28 cellular contexts compared by ENCODE assay signal in the genomic region with DNA sequence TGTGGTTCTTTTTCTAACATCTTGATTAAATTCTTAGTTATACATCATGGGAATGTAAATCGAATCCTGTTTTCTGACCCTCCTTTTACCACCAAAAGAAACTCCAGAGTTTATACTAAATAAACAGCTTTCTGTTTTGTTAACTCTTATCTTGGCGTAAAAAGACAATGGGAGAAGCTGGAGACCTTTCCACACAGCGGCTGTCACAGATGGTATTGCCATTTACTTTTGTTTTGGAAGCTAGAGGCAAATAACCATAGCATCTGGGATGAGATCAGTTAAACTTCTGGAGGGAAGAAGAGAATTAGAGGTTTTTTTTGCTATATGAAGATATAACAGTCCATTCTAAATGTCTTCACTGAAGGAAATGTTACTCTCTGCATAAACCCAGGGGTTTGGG.
"Had no signal": no experiment of that assay in that cellular context is flagged by ENCODE, and none has a peak within 500 bp of the region (broad histone marks: within the 10 kb centered on the region; RNA-seq: fewer than 3 reads in every experiment).

No MANE protein-coding gene starts in this region.

- ATAC-seq: esophagus mucosa, gastrocnemius medialis, left lung, lower lobe of right lung, mucosa of descending colon had no signal

- H3K36me3 ChIP-seq: colonic mucosa, esophagus squamous epithelium, gastrocnemius medialis, left lung, lower lobe of right lung had no signal

- H3K27ac ChIP-seq: colonic mucosa, dorsolateral prefrontal cortex, epithelial cell of prostate, esophagus squamous epithelium, hepatocyte, left lung, lower lobe of right lung had no signal

- H3K4me3 ChIP-seq: colonic mucosa, dorsolateral prefrontal cortex, esophagus squamous epithelium, gastrocnemius medialis, hepatocyte, left lung, lower lobe of right lung, mucosa of descending colon had no signal

- H3K4me1 ChIP-seq: colonic mucosa, esophagus squamous epithelium, gastrocnemius medialis, left lung, lower lobe of right lung had no signal

- H3K9me3 Mint-ChIP-seq: dendritic cell treated with granulocyte-macrophage colony-stimulating factor and Interleukin-4, amounts not matched to agents 40 ng/mL and 50 ng/mL, for 4 days; immature natural killer cell; mesothelial cell of epicardium had no signal

- H3K27me3 ChIP-seq: colonic mucosa, esophagus squamous epithelium, gastrocnemius medialis, hepatocyte, left lung had no signal

- DNase-seq: cerebellar nuclear complex; colonic mucosa; cortex of kidney; dorsolateral prefrontal cortex; effector CD4-positive, alpha-beta T cell; effector memory CD4-positive, alpha-beta T cell; erythroblast; esophagus squamous epithelium; foreskin fibroblast; foreskin melanocyte; gastrocnemius medialis; glutamatergic neuron; head of caudate nucleus; hypothalamus; immature natural killer cell; islet precursor cell; kidney; kidney glomerular epithelial cell; lower lobe of right lung; mesenchymal stem cell; mucosa of descending colon; naive B cell had no signal

- H3K27ac Mint-ChIP-seq: dendritic cell treated with granulocyte-macrophage colony-stimulating factor and Interleukin-4, amounts not matched to agents 40 ng/mL and 50 ng/mL, for 4 days; immature natural killer cell; mesothelial cell of epicardium; naive B cell had no signal

- H3K36me3 Mint-ChIP-seq: immature natural killer cell, mesothelial cell of epicardium, naive B cell had no signal

- H3K4me3 Mint-ChIP-seq: dendritic cell treated with granulocyte-macrophage colony-stimulating factor and Interleukin-4, amounts not matched to agents 40 ng/mL and 50 ng/mL, for 4 days; immature natural killer cell; mesothelial cell of epicardium; naive B cell had no signal

- H3K9me3 ChIP-seq: colonic mucosa, esophagus squamous epithelium, gastrocnemius medialis, left lung, lower lobe of right lung, mucosa of descending colon had no signal

- H3K4me1 Mint-ChIP-seq: immature natural killer cell, mesothelial cell of epicardium, naive B cell had no signal
